In genomic region chr20:3823881-3824280, GRCh38 we compare ENCODE assay signal across 1 cellular context.
TF ChIP-seq lines count a peak whose summit lies in the region.

No MANE protein-coding gene starts in this region.

TF ChIP-seq in HepG2, 621 proteins besides CTCF, POLR2A, EP300 and RAD21:
- peak; percentile 63 for TF ChIP-seq RBFOX2 (IDR thresholded peaks at IDR 0.05; ENCODE audit: low read depth, low read length)
- no peak for TF ChIP-seq KDM5A (IDR thresholded peaks at IDR 0.05; ENCODE audit: borderline replicate concordance, low read length)
- peak; percentile 53 for TF ChIP-seq AGO2 (optimal IDR thresholded peaks at IDR 0.05; ENCODE audit: low read depth, low read length)
